In genomic region chr4:130563185-130563890, GRCh38 we compare ENCODE assay signal across 8 cellular contexts.
DNase-seq lines count a peak whose midpoint lies in the region; ATAC-seq and TF ChIP-seq lines count a peak whose summit lies in the region.

No MANE protein-coding gene starts in this region.

- H3K27ac Mint-ChIP-seq in chondrocyte (ENCODE audit: unreplicated experiment), result no peak overlapping the region

- no peak overlapping the region for H3K27ac ChIP-seq in liver (ENCODE audit: low read depth in 1 of 2, low read length in 2 of 2)

- whole genome bisulfite sequencing in liver, result 24% methylated on average over 8 of the region's 8 CpGs

- H3K36me3 ChIP-seq in liver (ENCODE audit: control insufficient read depth in 4 of 4, insufficient read depth in 3 of 4, low read depth in 1 of 4, low read length in 3 of 4), result no peaks in the 10 kb centered on the region

- no peak overlapping the region for H3K9ac ChIP-seq in liver (ENCODE audit: low read depth in 1 of 2, low read length in 2 of 2)

- peaks cover 0 to 7% (median 6%) of the 10 kb centered on the region in 4 donors for H3K4me1 ChIP-seq in liver (ENCODE audit: control insufficient read depth in 4 of 4, insufficient read depth in 4 of 4, low read length in 3 of 4)

- DNase-seq in DMS53 treated with DMSO at 0.1 percent for 48 hours (lab: John Stamatoyannopoulos, UW; ENCODE audit: unreplicated experiment) (peak; percentile 26), NCI-H460 (ENCODE audit: extremely low read depth, low read depth) (peak; percentile 63), chondrocyte (ENCODE audit: low spot score) (no peak)
- DNase-seq in stimulated activated CD4-positive, alpha-beta T cell treated with anti-CD3 and anti-CD28 coated beads, Interleukin-4, amount 100 ng/mL, for 4 hours, result no peak

- TF ChIP-seq CTCF in chondrocyte (IDR thresholded peaks at IDR 0.05) (peak; percentile 78), liver (IDR thresholded peaks at IDR 0.05; ENCODE audit: low read depth, low read length, missing input control) (peak; percentile 13)

- peaks cover 2% of the 10 kb centered on the region for H3K9me3 Mint-ChIP-seq in chondrocyte (ENCODE audit: low read depth)

- H3K36me3 Mint-ChIP-seq in chondrocyte (ENCODE audit: low read depth), result no peaks in the 10 kb centered on the region

- peaks cover 0 to 4% (median 0%) of the 10 kb centered on the region in 4 donors for H3K27me3 ChIP-seq in liver (ENCODE audit: control insufficient read depth in 4 of 4, insufficient read depth in 4 of 4, low read length in 3 of 4)

- ATAC-seq in GM21786 (IDR thresholded peaks at IDR 0.05; ENCODE audit: unreplicated experiment), result no peak
- ATAC-seq in GM21619 (IDR thresholded peaks at IDR 0.05; ENCODE audit: unreplicated experiment), result no peak
- no peak for ATAC-seq in HG03196 (IDR thresholded peaks at IDR 0.05; ENCODE audit: unreplicated experiment)

- peaks cover 2% of the 10 kb centered on the region for H3K27me3 Mint-ChIP-seq in chondrocyte (ENCODE audit: low read depth)

- peak overlapping the region in 2 of 3 donors; percentile 22 to 25 for H3K4me3 ChIP-seq in liver (ENCODE audit: low read depth in 1 of 3, low read length in 3 of 3)

- H3K4me3 Mint-ChIP-seq in chondrocyte (ENCODE audit: unreplicated experiment), result peak overlapping the region; percentile 45

- TF ChIP-seq RAD21 in liver (IDR thresholded peaks at IDR 0.05), result peak; percentile 64 to 66

- peaks cover 9% of the 10 kb centered on the region for H3K4me1 Mint-ChIP-seq in chondrocyte (ENCODE audit: low read depth)

- no peaks in the 10 kb centered on the region for H3K9me3 ChIP-seq in liver (ENCODE audit: control insufficient read depth in 4 of 4, low read length in 3 of 4)

TF ChIP-seq in liver, 16 proteins besides CTCF, POLR2A, EP300 and RAD21:
- no peak for TF ChIP-seq NR2F2 (IDR thresholded peaks at IDR 0.05)
- no peak for TF ChIP-seq ATF3 (IDR thresholded peaks at IDR 0.05)
- no peak for TF ChIP-seq HNF4A (conservative IDR thresholded peaks at IDR 0.05)
- no peak for TF ChIP-seq RXRA (IDR thresholded peaks at IDR 0.05)
- no peak for TF ChIP-seq YY1 (IDR thresholded peaks at IDR 0.05)
- TF ChIP-seq GABPA (IDR thresholded peaks at IDR 0.05 in 1 of 2, conservative IDR thresholded peaks at IDR 0.05 in 1 of 2), result no peak
- TF ChIP-seq JUND (IDR thresholded peaks at IDR 0.05), result no peak
- TF ChIP-seq FOXA1 (IDR thresholded peaks at IDR 0.05), result no peak
- TF ChIP-seq REST (IDR thresholded peaks at IDR 0.05), result no peak

Comparison
In these comparisons a context has a peak if more than half of its experiments do, and no peak if none do; other contexts are left out.
1. DNase-seq: peak in DMS53 treated with DMSO at 0.1 percent for 48 hours (single experiment) and NCI-H460 (single experiment); none in chondrocyte (single experiment) and stimulated activated CD4-positive, alpha-beta T cell treated with anti-CD3 and anti-CD28 coated beads, Interleukin-4, amount 100 ng/mL, for 4 hours (0 of 2).